19 cellular contexts compared by ENCODE assay signal in the genomic region with DNA sequence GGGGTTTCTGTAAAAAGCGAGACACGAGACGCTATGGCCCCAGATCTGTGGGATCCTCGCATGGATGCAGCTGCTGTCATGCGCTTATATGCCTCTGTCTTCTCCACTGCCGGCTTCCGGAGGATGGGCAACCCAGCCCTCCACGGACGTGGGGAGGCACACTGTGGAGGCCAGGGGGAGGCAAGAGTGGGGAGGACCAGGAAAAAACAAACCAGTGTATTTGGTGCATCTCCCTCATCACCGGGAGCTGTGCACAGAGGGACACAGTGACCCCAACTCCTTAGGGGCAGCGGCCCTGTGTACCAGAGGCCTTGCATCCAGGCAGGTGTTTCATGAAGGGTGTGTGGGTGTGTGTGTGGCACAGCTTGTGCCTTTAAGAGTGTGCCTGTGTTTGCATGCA.
"Had no signal": no experiment of that assay in that cellular context is flagged by ENCODE, and none has a peak within 500 bp of the region (broad histone marks: within the 10 kb centered on the region; RNA-seq: fewer than 3 reads in every experiment).

No MANE protein-coding gene starts in this region.

- H3K27ac Mint-ChIP-seq: mesothelial cell of epicardium had no signal

- H3K4me3 Mint-ChIP-seq: mesothelial cell of epicardium had no signal

- H3K4me1 ChIP-seq: esophagus muscularis mucosa, foreskin keratinocyte, gastroesophageal sphincter, heart right ventricle, left lung, lower lobe of right lung had no signal

- H3K4me3 ChIP-seq: coronary artery, dorsolateral prefrontal cortex, esophagus muscularis mucosa, gastroesophageal sphincter, heart right ventricle, left lung, lower lobe of right lung, mucosa of descending colon had no signal

- H3K36me3 Mint-ChIP-seq: mesothelial cell of epicardium had no signal

- H3K36me3 ChIP-seq: esophagus muscularis mucosa, gastroesophageal sphincter, heart right ventricle, left lung, lower lobe of right lung had no signal

- H3K9me3 ChIP-seq: lower lobe of right lung, mucosa of descending colon had no signal

- DNase-seq: dermis blood vessel endothelial cell; dorsolateral prefrontal cortex; effector CD4-positive, alpha-beta T cell; effector memory CD4-positive, alpha-beta T cell; foreskin keratinocyte; glutamatergic neuron; head of caudate nucleus; heart right ventricle; hippocampal formation; left cardiac atrium; left ventricle myocardium superior; lower lobe of right lung; mesenchymal stem cell; mucosa of descending colon had no signal

- H3K4me1 Mint-ChIP-seq: mesothelial cell of epicardium had no signal

- H3K27me3 ChIP-seq: dorsolateral prefrontal cortex, foreskin keratinocyte had no signal

- H3K27ac ChIP-seq: coronary artery, esophagus muscularis mucosa, foreskin keratinocyte, gastroesophageal sphincter, heart right ventricle, left lung, lower lobe of right lung had no signal
